ENCODE assay signal across 1 cellular context in the genomic region with DNA sequence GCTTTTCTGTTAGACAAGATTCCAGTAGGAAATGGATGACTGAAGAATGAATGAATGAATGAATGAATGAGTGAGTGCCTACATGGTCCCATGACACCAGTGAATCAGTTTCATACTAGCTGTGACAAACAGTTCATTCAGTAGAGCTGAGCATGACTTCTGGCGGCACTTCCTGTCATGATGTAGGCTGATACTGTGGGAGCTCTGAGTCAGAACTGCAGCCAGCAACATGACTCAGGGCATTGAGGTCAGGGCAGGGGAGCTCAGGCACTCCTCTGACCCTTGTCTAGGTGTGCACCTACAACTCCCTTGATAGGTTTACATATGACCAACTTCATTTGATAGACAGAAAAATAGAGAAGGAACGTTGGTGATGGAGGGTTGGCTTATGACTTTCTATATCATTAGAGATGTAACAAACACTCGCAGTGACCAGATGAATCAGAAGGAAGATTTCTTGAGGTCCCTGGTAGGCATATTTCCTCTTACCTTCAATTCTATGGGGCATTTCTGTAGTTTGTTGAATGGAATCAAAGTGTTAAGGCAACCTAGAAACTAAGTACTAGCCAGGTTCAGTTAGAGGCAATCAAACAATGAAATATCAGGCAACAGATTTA.
A peak's percentile ranks its signal among the peaks of the same experiment; 100 is the strongest.
TF ChIP-seq lines count a peak whose summit lies in the region.

No MANE protein-coding gene starts in this region.

TF ChIP-seq in HepG2, 621 proteins besides CTCF, POLR2A, EP300 and RAD21 (continued from another document and continues in another):
- TF ChIP-seq TOE1 (CRISPR knock-in tag; IDR thresholded peaks at IDR 0.05), result no peak
- TF ChIP-seq POLR2AphosphoS2 (IDR thresholded peaks at IDR 0.05; ENCODE audit: low read depth, low read length), result no peak
- TF ChIP-seq ZSCAN29 (CRISPR knock-in tag; conservative IDR thresholded peaks at IDR 0.05), result no peak
- TF ChIP-seq NR2F2 (IDR thresholded peaks at IDR 0.05; ENCODE audit: borderline replicate concordance, low read depth), result no peak
- no peak for TF ChIP-seq POLR2G (IDR thresholded peaks at IDR 0.05; ENCODE audit: low read depth, low read length)
- TF ChIP-seq ZNF552 (CRISPR knock-in tag; IDR thresholded peaks at IDR 0.05; ENCODE audit: borderline replicate concordance), result no peak
- TF ChIP-seq ELF3 (CRISPR knock-in tag; IDR thresholded peaks at IDR 0.05), result peak; percentile 91
- no peak for TF ChIP-seq ZNF616 (CRISPR knock-in tag; IDR thresholded peaks at IDR 0.05; ENCODE audit: low read depth)
- TF ChIP-seq, protein P1, sequence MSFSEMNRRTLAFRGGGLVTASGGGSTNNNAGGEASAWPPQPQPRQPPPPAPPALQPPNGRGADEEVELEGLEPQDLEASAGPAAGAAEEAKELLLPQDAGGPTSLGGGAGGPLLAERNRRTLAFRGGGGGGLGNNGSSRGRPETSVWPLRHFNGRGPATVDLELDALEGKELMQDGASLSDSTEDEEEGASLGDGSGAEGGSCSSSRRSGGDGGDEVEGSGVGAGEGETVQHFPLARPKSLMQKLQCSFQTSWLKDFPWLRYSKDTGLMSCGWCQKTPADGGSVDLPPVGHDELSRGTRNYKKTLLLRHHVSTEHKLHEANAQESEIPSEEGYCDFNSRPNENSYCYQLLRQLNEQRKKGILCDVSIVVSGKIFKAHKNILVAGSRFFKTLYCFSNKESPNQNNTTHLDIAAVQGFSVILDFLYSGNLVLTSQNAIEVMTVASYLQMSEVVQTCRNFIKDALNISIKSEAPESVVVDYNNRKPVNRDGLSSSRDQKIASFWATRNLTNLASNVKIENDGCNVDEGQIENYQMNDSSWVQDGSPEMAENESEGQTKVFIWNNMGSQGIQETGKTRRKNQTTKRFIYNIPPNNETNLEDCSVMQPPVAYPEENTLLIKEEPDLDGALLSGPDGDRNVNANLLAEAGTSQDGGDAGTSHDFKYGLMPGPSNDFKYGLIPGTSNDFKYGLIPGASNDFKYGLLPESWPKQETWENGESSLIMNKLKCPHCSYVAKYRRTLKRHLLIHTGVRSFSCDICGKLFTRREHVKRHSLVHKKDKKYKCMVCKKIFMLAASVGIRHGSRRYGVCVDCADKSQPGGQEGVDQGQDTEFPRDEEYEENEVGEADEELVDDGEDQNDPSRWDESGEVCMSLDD (CRISPR knock-in tag; IDR thresholded peaks at IDR 0.05; ENCODE audit: borderline replicate concordance), result no peak
- TF ChIP-seq SRSF1 (optimal IDR thresholded peaks at IDR 0.05; ENCODE audit: low read depth, low read length), result no peak
- TF ChIP-seq, protein P2, sequence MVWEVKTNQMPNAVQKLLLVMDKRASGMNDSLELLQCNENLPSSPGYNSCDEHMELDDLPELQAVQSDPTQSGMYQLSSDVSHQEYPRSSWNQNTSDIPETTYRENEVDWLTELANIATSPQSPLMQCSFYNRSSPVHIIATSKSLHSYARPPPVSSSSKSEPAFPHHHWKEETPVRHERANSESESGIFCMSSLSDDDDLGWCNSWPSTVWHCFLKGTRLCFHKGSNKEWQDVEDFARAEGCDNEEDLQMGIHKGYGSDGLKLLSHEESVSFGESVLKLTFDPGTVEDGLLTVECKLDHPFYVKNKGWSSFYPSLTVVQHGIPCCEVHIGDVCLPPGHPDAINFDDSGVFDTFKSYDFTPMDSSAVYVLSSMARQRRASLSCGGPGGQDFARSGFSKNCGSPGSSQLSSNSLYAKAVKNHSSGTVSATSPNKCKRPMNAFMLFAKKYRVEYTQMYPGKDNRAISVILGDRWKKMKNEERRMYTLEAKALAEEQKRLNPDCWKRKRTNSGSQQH (CRISPR knock-in tag; IDR thresholded peaks at IDR 0.05; ENCODE audit: low read depth), result no peak
- TF ChIP-seq GZF1 (CRISPR knock-in tag; IDR thresholded peaks at IDR 0.05), result no peak
- TF ChIP-seq SOX6 (IDR thresholded peaks at IDR 0.05), result no peak
- no peak for TF ChIP-seq SOX6 (CRISPR knock-in tag; IDR thresholded peaks at IDR 0.05)
- TF ChIP-seq TFE3 (CRISPR knock-in tag; IDR thresholded peaks at IDR 0.05), result peak; percentile 98
- no peak for TF ChIP-seq NFRKB (IDR thresholded peaks at IDR 0.05)
- TF ChIP-seq RORA (CRISPR knock-in tag; IDR thresholded peaks at IDR 0.05), result no peak
- no peak for TF ChIP-seq ZZZ3 (CRISPR knock-in tag; IDR thresholded peaks at IDR 0.05; ENCODE audit: borderline replicate concordance)
- TF ChIP-seq BHLHE40 (IDR thresholded peaks at IDR 0.05; ENCODE audit: low read length), result 0 out of 2 replicates have a peak, but pooled peaks have one; percentile 33
- TF ChIP-seq FOXO1 (CRISPR knock-in tag; IDR thresholded peaks at IDR 0.05), result peak; percentile 36; the same call in 1 of the 2 replicates
- no peak for TF ChIP-seq SMYD3 (CRISPR knock-in tag; IDR thresholded peaks at IDR 0.05)
- no peak for TF ChIP-seq KMT2A (CRISPR knock-in tag; IDR thresholded peaks at IDR 0.05)
- no peak for TF ChIP-seq SMAD9 (CRISPR knock-in tag; IDR thresholded peaks at IDR 0.05)
- TF ChIP-seq ZNF569 (CRISPR knock-in tag; IDR thresholded peaks at IDR 0.05; ENCODE audit: borderline replicate concordance), result no peak
- TF ChIP-seq ZNF678 (CRISPR knock-in tag; IDR thresholded peaks at IDR 0.05), result no peak
- TF ChIP-seq, protein P3, sequence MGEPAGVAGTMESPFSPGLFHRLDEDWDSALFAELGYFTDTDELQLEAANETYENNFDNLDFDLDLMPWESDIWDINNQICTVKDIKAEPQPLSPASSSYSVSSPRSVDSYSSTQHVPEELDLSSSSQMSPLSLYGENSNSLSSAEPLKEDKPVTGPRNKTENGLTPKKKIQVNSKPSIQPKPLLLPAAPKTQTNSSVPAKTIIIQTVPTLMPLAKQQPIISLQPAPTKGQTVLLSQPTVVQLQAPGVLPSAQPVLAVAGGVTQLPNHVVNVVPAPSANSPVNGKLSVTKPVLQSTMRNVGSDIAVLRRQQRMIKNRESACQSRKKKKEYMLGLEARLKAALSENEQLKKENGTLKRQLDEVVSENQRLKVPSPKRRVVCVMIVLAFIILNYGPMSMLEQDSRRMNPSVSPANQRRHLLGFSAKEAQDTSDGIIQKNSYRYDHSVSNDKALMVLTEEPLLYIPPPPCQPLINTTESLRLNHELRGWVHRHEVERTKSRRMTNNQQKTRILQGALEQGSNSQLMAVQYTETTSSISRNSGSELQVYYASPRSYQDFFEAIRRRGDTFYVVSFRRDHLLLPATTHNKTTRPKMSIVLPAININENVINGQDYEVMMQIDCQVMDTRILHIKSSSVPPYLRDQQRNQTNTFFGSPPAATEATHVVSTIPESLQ (CRISPR knock-in tag; conservative IDR thresholded peaks at IDR 0.05), result no peak
- peak; percentile 61 for TF ChIP-seq ZNF331 (CRISPR knock-in tag; IDR thresholded peaks at IDR 0.05)
- TF ChIP-seq TBP (CRISPR knock-in tag; IDR thresholded peaks at IDR 0.05), result no peak
- TF ChIP-seq XRCC5 (optimal IDR thresholded peaks at IDR 0.05; ENCODE audit: low read length), result peak; percentile 60
- no peak for TF ChIP-seq SP1 (IDR thresholded peaks at IDR 0.05)
- TF ChIP-seq SP1 (CRISPR knock-in tag; IDR thresholded peaks at IDR 0.05), result 0 out of 2 replicates have a peak, but pooled peaks have one; percentile 14
- TF ChIP-seq ZNF780A (CRISPR knock-in tag; IDR thresholded peaks at IDR 0.05), result no peak
- no peak for TF ChIP-seq ZNF704 (CRISPR knock-in tag; IDR thresholded peaks at IDR 0.05; ENCODE audit: borderline replicate concordance)
- no peak for TF ChIP-seq ZNF407 (CRISPR knock-in tag; IDR thresholded peaks at IDR 0.05; ENCODE audit: not compliant biosample characterization)
- no peak for TF ChIP-seq ZMAT5 (CRISPR knock-in tag; IDR thresholded peaks at IDR 0.05; ENCODE audit: borderline replicate concordance, low read depth)
- no peak for TF ChIP-seq ZNF382 (CRISPR knock-in tag; IDR thresholded peaks at IDR 0.05; ENCODE audit: borderline replicate concordance)
- no peak for TF ChIP-seq ZNF414 (CRISPR knock-in tag; IDR thresholded peaks at IDR 0.05)
- TF ChIP-seq PITX1 (CRISPR knock-in tag; IDR thresholded peaks at IDR 0.05), result no peak
- no peak; the same call in 1 of the 2 replicates for TF ChIP-seq ZNF451 (CRISPR knock-in tag; IDR thresholded peaks at IDR 0.05)
- no peak for TF ChIP-seq EED (CRISPR knock-in tag; IDR thresholded peaks at IDR 0.05)
